Comparison of ENCODE assay signal across 24 cellular contexts in the genomic region with DNA sequence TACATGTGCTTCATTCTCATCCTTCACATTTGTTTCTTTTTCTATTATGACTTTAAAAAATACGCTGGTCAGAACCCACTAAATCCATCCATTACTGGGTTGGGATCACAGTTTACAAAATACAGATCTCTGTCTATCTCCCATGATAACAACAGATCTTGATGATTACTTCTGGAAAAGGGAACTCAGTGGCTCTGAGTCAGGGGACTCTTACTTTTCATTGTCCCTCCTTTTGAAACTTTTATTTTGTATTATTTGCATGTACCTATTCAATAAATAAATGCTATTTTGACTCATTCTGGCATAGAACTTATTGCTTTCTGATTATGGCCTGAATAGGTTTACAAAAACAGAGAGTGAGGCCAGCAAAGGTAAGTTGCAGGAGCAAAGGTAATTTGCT. TPM values are rescaled to one million over a fixed set of nuclear protein-coding genes. Genes with fewer than 3 reads are reported as not detected.
DNase-seq lines count a peak whose midpoint lies in the region; ATAC-seq and TF ChIP-seq lines count a peak whose summit lies in the region.
"Had no signal": no experiment of that assay in that cellular context is flagged by ENCODE, and none has a peak within 500 bp of the region (broad histone marks: within the 10 kb centered on the region; RNA-seq: fewer than 3 reads in every experiment).

No MANE protein-coding gene starts in this region.

- no peak for TF ChIP-seq EP300 in tibial nerve (IDR thresholded peaks at IDR 0.05)

- POLR2A ChIA-PET in activated CD4-positive, alpha-beta memory T cell treated with anti-CD3 and anti-CD28 coated beads for 36 hours (lab: Charles Lee) = interaction anchor here (1.0 to 3.9 kb wide), 2 partner anchors 12 to 35 kb away, joined by 3 to 15 read pairs; partner anchors contain the start of gene RASGRP1
- POLR2A ChIA-PET in activated CD4-positive, alpha-beta memory T cell treated with anti-CD3 and anti-CD28 coated beads, Interleukin-2, amount 10 ng/mL, durations not matched to agents 7 days and 5 days (lab: Charles Lee) = interaction anchor here (0.9 to 2.5 kb wide), 4 partner anchors 9 to 97 kb away, joined by 4 to 10 read pairs (median 5); no protein-coding TSS in a partner anchor
- POLR2A ChIA-PET in CD8-positive, alpha-beta memory T cell (lab: Charles Lee) = no interaction called here
- POLR2A ChIA-PET in WTC11 (lab: Charles Lee) = no interaction called here

- ATAC-seq in central memory CD8-positive, alpha-beta T cell (replicated peaks; ENCODE audit: extremely low read depth, poor library complexity, severe bottlenecking) = no peak
- no peak for ATAC-seq in natural killer cell treated with Interleukin-12 subunit alpha and Interleukin-12 subunit beta and Interleukin-15 and Interleukin-18, amount 100 ng/mL, for 72 hours
- ATAC-seq in WTC11 = no peak
- ATAC-seq: A549, GM12878, HCT116, HepG2 had no signal

- no peak for TF ChIP-seq POLR2A in tibial nerve (IDR thresholded peaks at IDR 0.05)

- no peaks in the 10 kb centered on the region for H3K36me3 ChIP-seq in CD8-positive, alpha-beta memory T cell (ENCODE audit: insufficient read depth, low read length)
- H3K36me3 ChIP-seq in tibial nerve = no peaks in the 10 kb centered on the region

- peaks cover 29% of the 10 kb centered on the region for H3K4me1 Mint-ChIP-seq in activated CD4-positive, alpha-beta memory T cell treated with anti-CD3 and anti-CD28 coated beads for 36 hours (ENCODE audit: low read depth)
- peaks cover 20% of the 10 kb centered on the region for H3K4me1 Mint-ChIP-seq in activated CD4-positive, alpha-beta memory T cell treated with anti-CD3 and anti-CD28 coated beads, Interleukin-2, amount 10 ng/mL, durations not matched to agents 7 days and 5 days
- H3K4me1 Mint-ChIP-seq in CD8-positive, alpha-beta memory T cell = peaks cover 39 to 58% (median 41%) of the 10 kb centered on the region in 3 donors
- peaks cover 55% of the 10 kb centered on the region for H3K4me1 Mint-ChIP-seq in central memory CD8-positive, alpha-beta T cell
- H3K4me1 Mint-ChIP-seq in natural killer cell treated with Interleukin-12 subunit alpha and Interleukin-12 subunit beta and Interleukin-15 and Interleukin-18, amount 100 ng/mL, for 72 hours (ENCODE audit: low read depth in 2 of 2) = peaks cover 46 to 49% of the 10 kb centered on the region in 2 donors
- no peaks in the 10 kb centered on the region for H3K4me1 Mint-ChIP-seq in HFFc6 (ENCODE audit: low read depth)
- peaks cover 7% of the 10 kb centered on the region for H3K4me1 Mint-ChIP-seq in WTC11

- H3K9me3 ChIP-seq in CD8-positive, alpha-beta memory T cell (ENCODE audit: low read length) = no peaks in the 10 kb centered on the region
- H3K9me3 ChIP-seq in tibial nerve = no peaks in the 10 kb centered on the region
- H3K9me3 ChIP-seq: A549 had no signal

- no peak overlapping the region for H3K27ac ChIP-seq in CD8-positive, alpha-beta memory T cell (ENCODE audit: low read depth, low read length)
- no peak overlapping the region for H3K27ac ChIP-seq in tibial nerve
- H3K27ac ChIP-seq: 22Rv1, A549, C4-2B had no signal

- H3K9me3 Mint-ChIP-seq in activated CD4-positive, alpha-beta memory T cell treated with anti-CD3 and anti-CD28 coated beads for 36 hours = peaks cover 3% of the 10 kb centered on the region
- H3K9me3 Mint-ChIP-seq in activated CD4-positive, alpha-beta memory T cell treated with anti-CD3 and anti-CD28 coated beads, Interleukin-2, amount 10 ng/mL, durations not matched to agents 7 days and 5 days = peaks cover 11% of the 10 kb centered on the region
- peaks cover 0 to 2% (median 0%) of the 10 kb centered on the region in 5 donors for H3K9me3 Mint-ChIP-seq in CD8-positive, alpha-beta memory T cell
- no peaks in the 10 kb centered on the region for H3K9me3 Mint-ChIP-seq in central memory CD8-positive, alpha-beta T cell
- H3K9me3 Mint-ChIP-seq in natural killer cell treated with Interleukin-12 subunit alpha and Interleukin-12 subunit beta and Interleukin-15 and Interleukin-18, amount 100 ng/mL, for 72 hours = peaks cover 4% of the 10 kb centered on the region
- peaks cover 2% of the 10 kb centered on the region; the same call in 1 of the 2 replicates for H3K9me3 Mint-ChIP-seq in HFFc6
- peaks cover 13% of the 10 kb centered on the region for H3K9me3 Mint-ChIP-seq in WTC11

- no peaks in the 10 kb centered on the region for H3K27me3 ChIP-seq in CD8-positive, alpha-beta memory T cell (ENCODE audit: insufficient read depth, low read length, poor library complexity, severe bottlenecking)
- H3K27me3 ChIP-seq in tibial nerve = no peaks in the 10 kb centered on the region

- CTCF ChIA-PET in activated CD4-positive, alpha-beta memory T cell treated with anti-CD3 and anti-CD28 coated beads for 36 hours (lab: Charles Lee) = interaction anchor here (1.9 kb wide), 1 partner anchor 12 kb away, joined by 7 read pairs; the partner anchor contains the start of gene RASGRP1
- CTCF ChIA-PET in activated CD4-positive, alpha-beta memory T cell treated with anti-CD3 and anti-CD28 coated beads, Interleukin-2, amount 10 ng/mL, durations not matched to agents 7 days and 5 days (lab: Charles Lee) = interaction anchor here (0.8 kb wide), 1 partner anchor 114 kb away, joined by 3 read pairs; no protein-coding TSS in a partner anchor
- CTCF ChIA-PET in CD8-positive, alpha-beta memory T cell (lab: Charles Lee) = interaction anchor here (0.9 to 3.1 kb wide), 4 partner anchors 12 to 114 kb away, joined by 4 to 17 read pairs (median 12); partner anchors contain the start of gene RASGRP1
- CTCF ChIA-PET in WTC11 (lab: Charles Lee) = interaction anchor here (1.6 kb wide), 1 partner anchor 12 kb away, joined by 7 read pairs; no protein-coding TSS in a partner anchor

- peak overlapping the region; percentile 6 for H3K27ac Mint-ChIP-seq in activated CD4-positive, alpha-beta memory T cell treated with anti-CD3 and anti-CD28 coated beads for 36 hours
- H3K27ac Mint-ChIP-seq in activated CD4-positive, alpha-beta memory T cell treated with anti-CD3 and anti-CD28 coated beads, Interleukin-2, amount 10 ng/mL, durations not matched to agents 7 days and 5 days = no peak overlapping the region
- peak overlapping the region; percentile 81 to 94 (median 90) for H3K27ac Mint-ChIP-seq in CD8-positive, alpha-beta memory T cell
- H3K27ac Mint-ChIP-seq in central memory CD8-positive, alpha-beta T cell (ENCODE audit: low read depth) = peak overlapping the region; percentile 69
- H3K27ac Mint-ChIP-seq in natural killer cell treated with Interleukin-12 subunit alpha and Interleukin-12 subunit beta and Interleukin-15 and Interleukin-18, amount 100 ng/mL, for 72 hours = peak overlapping the region; percentile 71 to 80
- H3K27ac Mint-ChIP-seq in HFFc6 (no peak overlapping the region), WTC11 (no peak overlapping the region)

- H3K4me3 ChIP-seq in CD8-positive, alpha-beta memory T cell (ENCODE audit: low read length) = no peak overlapping the region
- no peak overlapping the region for H3K4me3 ChIP-seq in tibial nerve
- H3K4me3 ChIP-seq: A549, GM12878 had no signal

- peaks cover 1% of the 10 kb centered on the region for H3K36me3 Mint-ChIP-seq in activated CD4-positive, alpha-beta memory T cell treated with anti-CD3 and anti-CD28 coated beads for 36 hours
- peaks cover 16% of the 10 kb centered on the region for H3K36me3 Mint-ChIP-seq in activated CD4-positive, alpha-beta memory T cell treated with anti-CD3 and anti-CD28 coated beads, Interleukin-2, amount 10 ng/mL, durations not matched to agents 7 days and 5 days (ENCODE audit: low read depth)
- H3K36me3 Mint-ChIP-seq in CD8-positive, alpha-beta memory T cell = peaks cover 0 to 11% (median 0%) of the 10 kb centered on the region in 3 donors
- H3K36me3 Mint-ChIP-seq in central memory CD8-positive, alpha-beta T cell (ENCODE audit: insufficient read depth) = peaks cover 5% of the 10 kb centered on the region
- peaks cover 10% of the 10 kb centered on the region for H3K36me3 Mint-ChIP-seq in natural killer cell treated with Interleukin-12 subunit alpha and Interleukin-12 subunit beta and Interleukin-15 and Interleukin-18, amount 100 ng/mL, for 72 hours
- H3K36me3 Mint-ChIP-seq in HFFc6 (ENCODE audit: low read depth) = no peaks in the 10 kb centered on the region; the same call in 1 of the 2 replicates
- peaks cover 2% of the 10 kb centered on the region; the same call in 1 of the 2 replicates for H3K36me3 Mint-ChIP-seq in WTC11

- DNase-seq in activated CD4-positive, alpha-beta memory T cell treated with anti-CD3 and anti-CD28 coated beads for 36 hours = no peak
- DNase-seq in activated CD4-positive, alpha-beta memory T cell treated with anti-CD3 and anti-CD28 coated beads, Interleukin-2, amount 10 ng/mL, durations not matched to agents 7 days and 5 days = no peak
- DNase-seq in CD8-positive, alpha-beta memory T cell = no peak
- no peak for DNase-seq in central memory CD8-positive, alpha-beta T cell (ENCODE audit: low spot score in 2 of 2)
- DNase-seq in natural killer cell treated with Interleukin-12 subunit alpha and Interleukin-12 subunit beta and Interleukin-15 and Interleukin-18, amount 100 ng/mL, for 72 hours (ENCODE audit: low spot score) = no peak
- DNase-seq in HFFc6 (no peak), tibial nerve (ENCODE audit: low spot score in 2 of 2) (no peak), WTC11 (ENCODE audit: low spot score) (no peak)
- DNase-seq: AML-193; CD4-positive, alpha-beta memory T cell; COR-L47; DMS 273 treated with DMSO at 0.1 percent for 48 hours; DMS53; DND-41; EL; GOT3; H7 had no signal

- no peak for TF ChIP-seq CTCF in HFFc6 (IDR thresholded peaks at IDR 0.05)
- no peak for TF ChIP-seq CTCF in tibial nerve (IDR thresholded peaks at IDR 0.05)
- TF ChIP-seq CTCF in WTC11 (IDR thresholded peaks at IDR 0.05) = no peak

- intact Hi-C loops in activated CD4-positive, alpha-beta memory T cell treated with anti-CD3 and anti-CD28 coated beads for 36 hours (cut with micrococcal nuclease) = loop anchor here (1.0 kb wide), 1 partner anchor 10 kb away; no protein-coding TSS in a partner anchor

- 81 to 87% methylated on average over 1 of the region's 1 CpG for WGBS in tibial nerve, 2 donors

- H3K4me3 Mint-ChIP-seq in activated CD4-positive, alpha-beta memory T cell treated with anti-CD3 and anti-CD28 coated beads for 36 hours = no peak overlapping the region
- no peak overlapping the region for H3K4me3 Mint-ChIP-seq in activated CD4-positive, alpha-beta memory T cell treated with anti-CD3 and anti-CD28 coated beads, Interleukin-2, amount 10 ng/mL, durations not matched to agents 7 days and 5 days
- peak overlapping the region in 3 of 7 donors; percentile 6 to 73 (median 48) for H3K4me3 Mint-ChIP-seq in CD8-positive, alpha-beta memory T cell
- peak overlapping the region; percentile 0 for H3K4me3 Mint-ChIP-seq in central memory CD8-positive, alpha-beta T cell
- H3K4me3 Mint-ChIP-seq in natural killer cell treated with Interleukin-12 subunit alpha and Interleukin-12 subunit beta and Interleukin-15 and Interleukin-18, amount 100 ng/mL, for 72 hours = no peak overlapping the region
- H3K4me3 Mint-ChIP-seq in HFFc6 (no peak overlapping the region), WTC11 (no peak overlapping the region)

- H3K27me3 Mint-ChIP-seq in activated CD4-positive, alpha-beta memory T cell treated with anti-CD3 and anti-CD28 coated beads for 36 hours = no peaks in the 10 kb centered on the region
- H3K27me3 Mint-ChIP-seq in activated CD4-positive, alpha-beta memory T cell treated with anti-CD3 and anti-CD28 coated beads, Interleukin-2, amount 10 ng/mL, durations not matched to agents 7 days and 5 days = no peaks in the 10 kb centered on the region
- H3K27me3 Mint-ChIP-seq in CD8-positive, alpha-beta memory T cell = no peaks in the 10 kb centered on the region
- H3K27me3 Mint-ChIP-seq in central memory CD8-positive, alpha-beta T cell = no peaks in the 10 kb centered on the region
- no peaks in the 10 kb centered on the region for H3K27me3 Mint-ChIP-seq in natural killer cell treated with Interleukin-12 subunit alpha and Interleukin-12 subunit beta and Interleukin-15 and Interleukin-18, amount 100 ng/mL, for 72 hours
- H3K27me3 Mint-ChIP-seq in HFFc6 (ENCODE audit: insufficient read depth) (peaks cover 63% of the 10 kb centered on the region), WTC11 (ENCODE audit: low read depth) (peaks cover 3% of the 10 kb centered on the region)
- H3K27me3 Mint-ChIP-seq: CD4-positive, alpha-beta memory T cell had no signal

- peaks cover 34% of the 10 kb centered on the region for H3K4me1 ChIP-seq in CD8-positive, alpha-beta memory T cell (ENCODE audit: insufficient read depth, low read length)
- no peaks in the 10 kb centered on the region for H3K4me1 ChIP-seq in tibial nerve
- H3K4me1 ChIP-seq: A549 had no signal

RNA-seq across cellular contexts. Expression of gene RASGRP1, which starts 11.6 kb away (rescaled TPM):
- total RNA-seq in activated CD4-positive, alpha-beta memory T cell treated with anti-CD3 and anti-CD28 coated beads for 36 hours = 100 to 1,000 TPM; 167 to 174 TPM
- total RNA-seq in activated CD4-positive, alpha-beta memory T cell treated with anti-CD3 and anti-CD28 coated beads, Interleukin-2, amount 10 ng/mL, durations not matched to agents 7 days and 5 days = 100 to 1,000 TPM; 200 to 208 TPM
- total RNA-seq in CD8-positive, alpha-beta memory T cell = 10 to 100 TPM; 64.7 to 67.9 TPM
- polyA plus RNA-seq in CD8-positive, alpha-beta memory T cell = 90.9 TPM
- total RNA-seq in natural killer cell treated with Interleukin-12 subunit alpha and Interleukin-12 subunit beta and Interleukin-15 and Interleukin-18, amount 100 ng/mL, for 72 hours = 100 to 1,000 TPM; 154 to 241 TPM
- total RNA-seq in HFFc6 (2021; fragmentation: NEBNext Ultra II Directional; extraction: Animal tissue kit (Norgen Biotek cat#: 25700)) = under 1 TPM; 0.14 to 0.59 (median 0.37) TPM
- 1 to 10 TPM in 2 of 4 donors, under 1 TPM in 2; 0.22 to 2.1 (median 1.3) TPM for total RNA-seq in tibial nerve
- total RNA-seq in WTC11 (2021) = 2.7 to 2.8 TPM (median 2.7 TPM) in 3 replicates
- total RNA-seq: G401 had no signal
- polyA plus RNA-seq: HepG2 had no signal

Comparison
In these comparisons a context has a peak if more than half of its experiments do, and no peak if none do; other contexts are left out.
1. H3K27ac Mint-ChIP-seq: peak in activated CD4-positive, alpha-beta memory T cell treated with anti-CD3 and anti-CD28 coated beads for 36 hours (single experiment), CD8-positive, alpha-beta memory T cell (8 of 8), central memory CD8-positive, alpha-beta T cell (single experiment) and natural killer cell treated with Interleukin-12 subunit alpha and Interleukin-12 subunit beta and Interleukin-15 and Interleukin-18, amount 100 ng/mL, for 72 hours (2 of 2); none in activated CD4-positive, alpha-beta memory T cell treated with anti-CD3 and anti-CD28 coated beads, Interleukin-2, amount 10 ng/mL, durations not matched to agents 7 days and 5 days (single experiment), HFFc6 (single experiment) and WTC11 (single experiment).
2. RNA of gene RASGRP1, which starts 11.6 kb away (total RNA-seq): 154 to 241 TPM in natural killer cell treated with Interleukin-12 subunit alpha and Interleukin-12 subunit beta and Interleukin-15 and Interleukin-18, amount 100 ng/mL, for 72 hours, 200 to 208 TPM in activated CD4-positive, alpha-beta memory T cell treated with anti-CD3 and anti-CD28 coated beads, Interleukin-2, amount 10 ng/mL, durations not matched to agents 7 days and 5 days, 167 to 174 TPM in activated CD4-positive, alpha-beta memory T cell treated with anti-CD3 and anti-CD28 coated beads for 36 hours and 64.7 to 67.9 TPM in CD8-positive, alpha-beta memory T cell; 2.7 to 2.8 TPM in WTC11, 0.22 to 2.1 TPM in tibial nerve and 0.14 to 0.59 TPM in HFFc6; every median in the first group is over 10 times any median in the second.
3. POLR2A ChIA-PET loops: an anchor here in activated CD4-positive, alpha-beta memory T cell treated with anti-CD3 and anti-CD28 coated beads for 36 hours (1.0 to 3.9 kb wide) and activated CD4-positive, alpha-beta memory T cell treated with anti-CD3 and anti-CD28 coated beads, Interleukin-2, amount 10 ng/mL, durations not matched to agents 7 days and 5 days (0.9 to 2.5 kb wide); none called in CD8-positive, alpha-beta memory T cell and WTC11.